Comparison of ENCODE assay signal across 33 cellular contexts in the genomic region with DNA sequence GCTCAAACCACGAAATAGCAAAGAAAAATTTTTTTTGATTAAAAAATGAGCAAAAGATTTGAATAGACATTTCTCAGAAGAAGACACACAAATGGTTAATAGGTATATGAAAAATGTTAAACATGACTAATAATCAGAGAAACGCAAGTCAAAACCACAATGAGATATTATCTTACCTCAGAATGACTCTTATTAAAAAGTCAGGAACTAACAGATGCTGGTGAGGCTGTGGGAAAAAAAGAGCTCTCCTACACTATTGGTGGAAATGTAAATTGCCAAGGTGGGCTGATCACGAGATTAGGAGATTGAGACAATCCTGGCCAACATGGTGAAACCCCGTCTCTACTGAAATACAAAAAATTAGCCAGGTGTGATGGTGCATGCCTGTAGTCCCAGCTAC.
DNase-seq lines count a peak whose midpoint lies in the region; ATAC-seq, FAIRE-seq and TF ChIP-seq lines count a peak whose summit lies in the region.
"Had no signal": no experiment of that assay in that cellular context is flagged by ENCODE, and none has a peak within 500 bp of the region (broad histone marks: within the 10 kb centered on the region; RNA-seq: fewer than 3 reads in every experiment).

No MANE protein-coding gene starts in this region.

- no peak for TF ChIP-seq POLR2A in endothelial cell of umbilical vein (IDR thresholded peaks at IDR 0.05; ENCODE audit: low read depth, low read length)

- ATAC-seq in GM19351 (IDR thresholded peaks at IDR 0.05; ENCODE audit: unreplicated experiment) = no peak
- ATAC-seq: activated CD8-positive, alpha-beta T cell treated with anti-CD3 and anti-CD28 coated beads for 36 hours; activated T-helper 17 cell treated with anti-CD3 and anti-CD28 coated beads, Interleukin-2, amount 50 U/mL, for 72 hours; left colon; mucosa of descending colon; natural killer cell; right lobe of liver; stimulated activated naive CD8-positive, alpha-beta T cell treated with anti-CD3 and anti-CD28 coated beads, Interleukin-15, amount 100 ng/mL, for 72 hours had no signal

- no peaks in the 10 kb centered on the region for H3K27me3 ChIP-seq in SJCRH30
- H3K27me3 ChIP-seq in endothelial cell of umbilical vein (ENCODE audit: control insufficient read depth in 2 of 2, insufficient read depth in 2 of 2, low read length in 2 of 2) = no peaks in the 10 kb centered on the region
- H3K27me3 ChIP-seq: right lobe of liver had no signal

- no peaks in the 10 kb centered on the region for H4K20me1 ChIP-seq in endothelial cell of umbilical vein (replicated peaks; ENCODE audit: control insufficient read depth, extremely low read depth, insufficient read depth, low read length)

- H3K4me2 ChIP-seq in endothelial cell of umbilical vein (ENCODE audit: insufficient read depth, low read length) = no peak overlapping the region
- H3K4me2 ChIP-seq: PC-9 had no signal

- FAIRE-seq in endothelial cell of umbilical vein (lab: Jason Lieb, UNC) (no peak), frontal cortex (lab: Jason Lieb, UNC) (no peak)
- FAIRE-seq: GM18507, urothelium cell line had no signal

- DNase-seq in NCI-H2171 treated with DMSO at 0.1 percent for 48 hours (lab: John Stamatoyannopoulos, UW) (peak; percentile 40), NCI-H2171 (lab: John Stamatoyannopoulos, UW) (no peak), SJCRH30 (peak; percentile 5 to 24), endothelial cell of umbilical vein (ENCODE audit: low read depth, low spot score) (no peak), non-pigmented ciliary epithelial cell (ENCODE audit: low read depth) (peak; percentile 35), frontal cortex (ENCODE audit: low spot score in 2 of 2) (no peak), NCI-H446 treated with DMSO at 0.1 percent for 48 hours (lab: John Stamatoyannopoulos, UW) (no peak)
- DNase-seq: activated CD4-positive, CD25-positive, alpha-beta regulatory T cell treated with anti-CD3 and anti-CD28 coated beads, Interleukin-2, amount 50 U/mL, for 72 hours; activated CD8-positive, alpha-beta T cell treated with anti-CD3 and anti-CD28 coated beads for 36 hours; activated naive CD4-positive, alpha-beta T cell treated with anti-CD3 and anti-CD28 coated beads, Interleukin-2, amount 50 U/mL, for 16 hours; amniotic stem cell; cortex of kidney; effector memory CD4-positive, alpha-beta T cell; H9; hippocampal formation; left colon; mucosa of descending colon; natural killer cell; NCI-H1092 treated with DMSO at 0.1 percent for 48 hours; NCI-H1694 treated with DMSO at 0.1 percent for 48 hours; NCI-H526 treated with DMSO at 0.1 percent for 48 hours; occipital lobe; PC-9; right lobe of liver; SHP77; stimulated activated CD8-positive, alpha-beta memory T cell treated with anti-CD3 and anti-CD28 coated beads, Interleukin-4, amount 100 ng/mL, for 48 hours; stimulated activated naive CD8-positive, alpha-beta T cell treated with anti-CD3 and anti-CD28 coated beads, Interleukin-15, amount 100 ng/mL, for 72 hours had no signal

- H3K4me1 ChIP-seq in SJCRH30 (peaks cover 11% of the 10 kb centered on the region), endothelial cell of umbilical vein (ENCODE audit: control insufficient read depth, extremely low read depth, insufficient read depth, low read length) (no peaks in the 10 kb centered on the region)
- H3K4me1 ChIP-seq: prostate gland, right lobe of liver had no signal

- TF ChIP-seq CTCF in endothelial cell of umbilical vein (IDR thresholded peaks at IDR 0.05; ENCODE audit: extremely low read depth in 1 of 2, insufficient read depth in 1 of 2, low read depth in 1 of 2, low read length in 2 of 2) = no peak

- 0 out of 2 replicates have a peak, but pooled peaks cover 2% of the 10 kb centered on the region for H3K9me3 ChIP-seq in SJCRH30 (replicated peaks)
- H3K9me3 ChIP-seq in endothelial cell of umbilical vein (replicated peaks; ENCODE audit: control insufficient read depth, insufficient read depth, low read length) = no peaks in the 10 kb centered on the region
- H3K9me3 ChIP-seq: prostate gland, right lobe of liver had no signal

- H3K36me3 ChIP-seq in SJCRH30 (no peaks in the 10 kb centered on the region), endothelial cell of umbilical vein (ENCODE audit: control insufficient read depth in 2 of 2, extremely low read depth in 1 of 2, insufficient read depth in 2 of 2, low read length in 2 of 2) (no peaks in the 10 kb centered on the region)
- H3K36me3 ChIP-seq: prostate gland, right lobe of liver had no signal

- POLR2A ChIA-PET in endothelial cell of umbilical vein (lab: Charles Lee) = no interaction called here

- no peak overlapping the region for H3K9ac ChIP-seq in endothelial cell of umbilical vein (replicated peaks; ENCODE audit: extremely low read depth, insufficient read depth, low read length)

- BruUV-seq in endothelial cell of umbilical vein (replicated peaks; lab: Mats Ljungman, UMichigan) = no TSS peak

- dilution Hi-C loops in endothelial cell of umbilical vein (cut with MboI; ENCODE audit: extremely low pct_ligation_motif_present, low sequenced_read_pairs) = no loop called here

- no peaks in the 10 kb centered on the region for H3K9me1 ChIP-seq in endothelial cell of umbilical vein (replicated peaks; ENCODE audit: control insufficient read depth, extremely low read depth, insufficient read depth, low read length)

- H3K27ac ChIP-seq in SJCRH30 (no peak overlapping the region), endothelial cell of umbilical vein (ENCODE audit: insufficient read depth, low read depth, low read length) (no peak overlapping the region)
- H3K27ac ChIP-seq: 22Rv1, PC-9, prostate gland, right lobe of liver had no signal

- H3K4me3 ChIP-seq in SJCRH30 = no peak overlapping the region
- no peak overlapping the region for H3K4me3 ChIP-seq in endothelial cell of umbilical vein (replicated peaks in 1 of 3; ENCODE audit: insufficient read depth in 1 of 3, low read depth in 1 of 3, low read length in 3 of 3)
- H3K4me3 ChIP-seq: mucosa of descending colon, PC-9, prostate gland, right lobe of liver had no signal

- CTCF ChIA-PET in endothelial cell of umbilical vein (lab: Charles Lee) = interaction anchor here (0.6 kb wide), 1 partner anchor 49 kb away, joined by 3 read pairs; no protein-coding TSS in a partner anchor

- no peak overlapping the region for H2AFZ ChIP-seq in endothelial cell of umbilical vein (ENCODE audit: low read depth, low read length)
- H2AFZ ChIP-seq: PC-9 had no signal

- H3K79me2 ChIP-seq in endothelial cell of umbilical vein (ENCODE audit: control insufficient read depth, insufficient read depth, low read length) = no peaks in the 10 kb centered on the region

- intact Hi-C loops in endothelial cell of umbilical vein (cut with micrococcal nuclease) = no loop called here

TF ChIP-seq in endothelial cell of umbilical vein, 7 proteins besides CTCF, POLR2A, EP300 and RAD21:
- TF ChIP-seq FOS (IDR thresholded peaks at IDR 0.05; ENCODE audit: borderline replicate concordance, insufficient read depth, low read length) (no peak), GATA2 (IDR thresholded peaks at IDR 0.05; ENCODE audit: insufficient read depth, insufficient read length, low read depth, low read length) (peak; percentile 62), MAX (IDR thresholded peaks at IDR 0.05; ENCODE audit: insufficient read depth, insufficient read length) (no peak)

Comparison
In these comparisons a context has a peak if more than half of its experiments do, and no peak if none do; other contexts are left out.
1. DNase-seq: peak in NCI-H2171 treated with DMSO at 0.1 percent for 48 hours (single experiment), SJCRH30 (2 of 2) and non-pigmented ciliary epithelial cell (single experiment); none in NCI-H2171 (single experiment), endothelial cell of umbilical vein (single experiment), frontal cortex (0 of 2) and NCI-H446 treated with DMSO at 0.1 percent for 48 hours (single experiment).